ENCODE assay signal across 3 cellular contexts in the genomic region with DNA sequence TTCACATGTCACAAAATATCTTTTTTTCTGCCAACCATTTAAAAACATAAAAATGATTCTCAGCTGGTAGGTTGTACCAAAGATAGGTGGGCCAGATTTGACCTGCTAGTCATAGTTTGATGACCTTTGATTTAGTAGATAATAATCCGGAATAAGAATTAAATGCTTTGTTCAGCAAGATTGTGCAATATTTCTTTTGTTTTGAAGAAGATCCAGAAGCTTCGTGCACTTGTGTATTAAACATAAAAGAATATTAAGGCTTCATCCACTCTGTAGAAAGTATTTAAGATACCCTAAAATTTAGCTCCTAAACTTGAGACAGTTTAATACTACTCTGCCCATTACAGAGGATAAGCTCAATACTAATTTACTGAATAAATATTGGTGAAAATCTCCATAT.
A peak's percentile ranks its signal among the peaks of the same experiment; 100 is the strongest.
TF ChIP-seq lines count a peak whose summit lies in the region.

No MANE protein-coding gene starts in this region.

TF ChIP-seq in HepG2, 621 proteins besides CTCF, POLR2A, EP300 and RAD21 (continues in another document):
- TF ChIP-seq NBN (conservative IDR thresholded peaks at IDR 0.05) (no peak), BORCS8-MEF2B (CRISPR knock-in tag; IDR thresholded peaks at IDR 0.05) (no peak), ZNF230 (CRISPR knock-in tag; IDR thresholded peaks at IDR 0.05) (no peak), ZBTB8A (CRISPR knock-in tag; IDR thresholded peaks at IDR 0.05; ENCODE audit: borderline replicate concordance, low read depth) (no peak), NCOR1 (IDR thresholded peaks at IDR 0.05; ENCODE audit: borderline replicate concordance, low read length) (no peak)
- TF ChIP-seq, protein P1, sequence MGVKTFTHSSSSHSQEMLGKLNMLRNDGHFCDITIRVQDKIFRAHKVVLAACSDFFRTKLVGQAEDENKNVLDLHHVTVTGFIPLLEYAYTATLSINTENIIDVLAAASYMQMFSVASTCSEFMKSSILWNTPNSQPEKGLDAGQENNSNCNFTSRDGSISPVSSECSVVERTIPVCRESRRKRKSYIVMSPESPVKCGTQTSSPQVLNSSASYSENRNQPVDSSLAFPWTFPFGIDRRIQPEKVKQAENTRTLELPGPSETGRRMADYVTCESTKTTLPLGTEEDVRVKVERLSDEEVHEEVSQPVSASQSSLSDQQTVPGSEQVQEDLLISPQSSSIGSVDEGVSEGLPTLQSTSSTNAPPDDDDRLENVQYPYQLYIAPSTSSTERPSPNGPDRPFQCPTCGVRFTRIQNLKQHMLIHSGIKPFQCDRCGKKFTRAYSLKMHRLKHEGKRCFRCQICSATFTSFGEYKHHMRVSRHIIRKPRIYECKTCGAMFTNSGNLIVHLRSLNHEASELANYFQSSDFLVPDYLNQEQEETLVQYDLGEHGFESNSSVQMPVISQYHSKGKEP (CRISPR knock-in tag; IDR thresholded peaks at IDR 0.05): no peak

TF ChIP-seq in IMR-90, 13 proteins besides CTCF, POLR2A, EP300 and RAD21:
- TF ChIP-seq BHLHE40 (IDR thresholded peaks at IDR 0.05; ENCODE audit: low read depth, low read length) (no peak), CEBPB (IDR thresholded peaks at IDR 0.05; ENCODE audit: low read depth, low read length) (peak; percentile 66)

TF ChIP-seq in K562, 482 proteins besides CTCF, POLR2A, EP300 and RAD21:
- TF ChIP-seq CEBPB (tag; IDR thresholded peaks at IDR 0.05) (peak; percentile 51), PTBP1 (IDR thresholded peaks at IDR 0.05; ENCODE audit: low read depth, low read length) (no peak)
